1 cellular context compared by ENCODE assay signal in genomic region chr7:4738711-4739527, GRCh38.
TF ChIP-seq lines count a peak whose summit lies in the region.

No MANE protein-coding gene starts in this region.

TF ChIP-seq in SK-N-SH, 30 proteins besides CTCF, POLR2A, EP300 and RAD21 (continued from another document):
- no peak for TF ChIP-seq EZH2phosphoT487 (IDR thresholded peaks at IDR 0.05; ENCODE audit: borderline replicate concordance, low read depth)
- TF ChIP-seq SMC3 (IDR thresholded peaks at IDR 0.05; ENCODE audit: low read depth, low read length), result 0 out of 2 replicates have a peak, but pooled peaks have one; percentile 8
- TF ChIP-seq ZBTB33 (IDR thresholded peaks at IDR 0.05; ENCODE audit: borderline replicate concordance, low read depth), result no peak
- TF ChIP-seq TAF1 (IDR thresholded peaks at IDR 0.05; ENCODE audit: borderline replicate concordance, low read depth, low read length), result 0 out of 2 replicates have a peak, but pooled peaks have one; percentile 24
- 0 out of 2 replicates have a peak, but pooled peaks have one; percentile 42 for TF ChIP-seq POLR2AphosphoS5 (IDR thresholded peaks at IDR 0.05; ENCODE audit: low read depth, low read length)
- no peak for TF ChIP-seq PBX3 (IDR thresholded peaks at IDR 0.05)
- TF ChIP-seq TCF12 (IDR thresholded peaks at IDR 0.05), result no peak
- no peak for TF ChIP-seq USF2 (IDR thresholded peaks at IDR 0.05; ENCODE audit: borderline replicate concordance, low read depth, low read length)
- no peak for TF ChIP-seq YY1 (IDR thresholded peaks at IDR 0.05; ENCODE audit: low read depth)
- no peak for TF ChIP-seq RFX5 (IDR thresholded peaks at IDR 0.05; ENCODE audit: low read length)
- TF ChIP-seq RXRA (IDR thresholded peaks at IDR 0.05; ENCODE audit: borderline replicate concordance, low read depth), result no peak
TF ChIP-seq in SK-N-SH: peak in this region for 8.
